8 cellular contexts compared by ENCODE assay signal in genomic region chr9:124285490-124285889, GRCh38. TPM values are rescaled to one million over a fixed set of nuclear protein-coding genes. Genes with fewer than 3 reads are reported as not detected.
DNase-seq lines count a peak whose midpoint lies in the region; ATAC-seq, FAIRE-seq and TF ChIP-seq lines count a peak whose summit lies in the region.

No MANE protein-coding gene starts in this region.

- H3K27ac Mint-ChIP-seq in activated CD4-positive, alpha-beta memory T cell treated with anti-CD3 and anti-CD28 coated beads for 36 hours: peak overlapping the region; percentile 99
- no peak overlapping the region for H3K27ac Mint-ChIP-seq in activated T-helper 1 cell treated with anti-CD3 and anti-CD28 coated beads, Interleukin-12 subunit alpha, Interleukin-12 subunit beta, Interleukin-2, Interleukin-4 antibody, amounts not matched to agents 30 ng/mL and 10 ng/mL and 1 ng/mL, durations not matched to agents 14 hours and 24 hours and 36 hours

- no peak for FAIRE-seq in small intestine (lab: Jason Lieb, UNC)

- no peaks in the 10 kb centered on the region for H3K9me3 Mint-ChIP-seq in activated CD4-positive, alpha-beta memory T cell treated with anti-CD3 and anti-CD28 coated beads for 36 hours
- H3K9me3 Mint-ChIP-seq in activated T-helper 1 cell treated with anti-CD3 and anti-CD28 coated beads, Interleukin-12 subunit alpha, Interleukin-12 subunit beta, Interleukin-2, Interleukin-4 antibody, amounts not matched to agents 30 ng/mL and 10 ng/mL and 1 ng/mL, durations not matched to agents 14 hours and 24 hours and 36 hours: no peaks in the 10 kb centered on the region

- peaks cover 30% of the 10 kb centered on the region for H3K4me1 Mint-ChIP-seq in activated CD4-positive, alpha-beta memory T cell treated with anti-CD3 and anti-CD28 coated beads for 36 hours (ENCODE audit: low read depth)
- H3K4me1 Mint-ChIP-seq in activated T-helper 1 cell treated with anti-CD3 and anti-CD28 coated beads, Interleukin-12 subunit alpha, Interleukin-12 subunit beta, Interleukin-2, Interleukin-4 antibody, amounts not matched to agents 30 ng/mL and 10 ng/mL and 1 ng/mL, durations not matched to agents 14 hours and 24 hours and 36 hours (ENCODE audit: low read depth): peaks cover 19% of the 10 kb centered on the region

- no peak for TF ChIP-seq CTCF in GM06990 (IDR thresholded peaks at IDR 0.05; ENCODE audit: insufficient read depth, low read length, poor library complexity, severe bottlenecking)

- H3K36me3 ChIP-seq in GM06990 (ENCODE audit: control insufficient read depth, insufficient read depth, low read length) (peaks cover 20% of the 10 kb centered on the region), small intestine (ENCODE audit: control insufficient read depth in 2 of 2, insufficient read depth in 2 of 2, low read length in 2 of 2) (no peaks in the 10 kb centered on the region)

- CTCF ChIA-PET in activated CD4-positive, alpha-beta memory T cell treated with anti-CD3 and anti-CD28 coated beads for 36 hours (lab: Charles Lee): interaction anchor here (1.1 to 1.7 kb wide), 3 partner anchors 35 to 159 kb away, joined by 3 to 5 read pairs (median 3); no protein-coding TSS in a partner anchor

- no peaks in the 10 kb centered on the region for H3K27me3 ChIP-seq in GM06990 (replicated peaks; ENCODE audit: control insufficient read depth, insufficient read depth, low read length)
- H3K27me3 ChIP-seq in layer of hippocampus (ENCODE audit: control insufficient read depth, insufficient read depth, low read length): no peaks in the 10 kb centered on the region
- no peaks in the 10 kb centered on the region for H3K27me3 ChIP-seq in small intestine (ENCODE audit: control insufficient read depth in 2 of 2, insufficient read depth in 2 of 2, low read length in 2 of 2)

- H3K4me1 ChIP-seq in small intestine (ENCODE audit: control insufficient read depth in 2 of 2, insufficient read depth in 1 of 2, low read depth in 1 of 2, low read length in 1 of 2): peaks cover 17 to 22% of the 10 kb centered on the region in 2 donors

- no peaks in the 10 kb centered on the region for H3K27me3 Mint-ChIP-seq in activated CD4-positive, alpha-beta memory T cell treated with anti-CD3 and anti-CD28 coated beads for 36 hours
- no peaks in the 10 kb centered on the region for H3K27me3 Mint-ChIP-seq in activated T-helper 1 cell treated with anti-CD3 and anti-CD28 coated beads, Interleukin-12 subunit alpha, Interleukin-12 subunit beta, Interleukin-2, Interleukin-4 antibody, amounts not matched to agents 30 ng/mL and 10 ng/mL and 1 ng/mL, durations not matched to agents 14 hours and 24 hours and 36 hours (ENCODE audit: insufficient read depth)

- H3K36me3 Mint-ChIP-seq in activated CD4-positive, alpha-beta memory T cell treated with anti-CD3 and anti-CD28 coated beads for 36 hours: peaks cover 3% of the 10 kb centered on the region
- H3K36me3 Mint-ChIP-seq in activated T-helper 1 cell treated with anti-CD3 and anti-CD28 coated beads, Interleukin-12 subunit alpha, Interleukin-12 subunit beta, Interleukin-2, Interleukin-4 antibody, amounts not matched to agents 30 ng/mL and 10 ng/mL and 1 ng/mL, durations not matched to agents 14 hours and 24 hours and 36 hours (ENCODE audit: low read depth): peaks cover 2% of the 10 kb centered on the region

- H3K4me3 ChIP-seq in GM06990 (replicated peaks; ENCODE audit: low read depth, low read length) (peak overlapping the region; percentile 40), small intestine (ENCODE audit: low read depth in 1 of 2, low read length in 2 of 2) (no peak overlapping the region)

- POLR2A ChIA-PET in activated CD4-positive, alpha-beta memory T cell treated with anti-CD3 and anti-CD28 coated beads for 36 hours (lab: Charles Lee): interaction anchor here (1.0 kb wide), 1 partner anchor 28 kb away, joined by 4 read pairs; the partner anchor contains the start of gene NEK6

- no peak overlapping the region for H3K4me3 Mint-ChIP-seq in activated CD4-positive, alpha-beta memory T cell treated with anti-CD3 and anti-CD28 coated beads for 36 hours
- no peak overlapping the region for H3K4me3 Mint-ChIP-seq in activated T-helper 1 cell treated with anti-CD3 and anti-CD28 coated beads, Interleukin-12 subunit alpha, Interleukin-12 subunit beta, Interleukin-2, Interleukin-4 antibody, amounts not matched to agents 30 ng/mL and 10 ng/mL and 1 ng/mL, durations not matched to agents 14 hours and 24 hours and 36 hours

- DNase-seq in GM06990 (ENCODE audit: extremely low read depth, insufficient read length) (no peak), small intestine (no peak), NCI-H2227 (lab: John Stamatoyannopoulos, UW; ENCODE audit: unreplicated experiment) (no peak)
- DNase-seq in activated CD4-positive, alpha-beta memory T cell treated with anti-CD3 and anti-CD28 coated beads for 36 hours: no peak
- DNase-seq in activated T-helper 1 cell treated with anti-CD3 and anti-CD28 coated beads, Interleukin-12 subunit alpha, Interleukin-12 subunit beta, Interleukin-2, Interleukin-4 antibody, amounts not matched to agents 30 ng/mL and 10 ng/mL and 1 ng/mL, durations not matched to agents 14 hours and 24 hours and 36 hours (ENCODE audit: low spot score): no peak
- DNase-seq in activated naive CD4-positive, alpha-beta T cell treated with Interleukin-2 at 50 U/mL for 16 hours: no peak

- H3K9me3 ChIP-seq in small intestine (ENCODE audit: control insufficient read depth, low read depth): no peaks in the 10 kb centered on the region

- WGBS in small intestine, 3 donors: 80 to 81% (median 81%) methylated on average over 11 of the region's 11 CpGs

- intact Hi-C loops in activated CD4-positive, alpha-beta memory T cell treated with anti-CD3 and anti-CD28 coated beads for 36 hours (cut with micrococcal nuclease): no loop called here
- intact Hi-C loops in activated T-helper 1 cell treated with anti-CD3 and anti-CD28 coated beads, Interleukin-12 subunit alpha, Interleukin-12 subunit beta, Interleukin-2, Interleukin-4 antibody, amounts not matched to agents 30 ng/mL and 10 ng/mL and 1 ng/mL, durations not matched to agents 14 hours and 24 hours and 36 hours (cut with micrococcal nuclease): no loop called here

- ATAC-seq in HG03097 (IDR thresholded peaks at IDR 0.05; ENCODE audit: low FRiP score, unreplicated experiment): no peak

- peak overlapping the region; percentile 84 for H3K27ac ChIP-seq in layer of hippocampus (ENCODE audit: low read depth, low read length)
- peak overlapping the region; percentile 34 to 73 for H3K27ac ChIP-seq in small intestine (ENCODE audit: low read depth in 1 of 2, low read length in 1 of 2)

RNA-seq across cellular contexts. Expression of gene NEK6, which starts 27.7 kb away (rescaled TPM):
- 10 to 100 TPM; 16.1 to 18.8 TPM for total RNA-seq in activated CD4-positive, alpha-beta memory T cell treated with anti-CD3 and anti-CD28 coated beads for 36 hours
- polyA plus RNA-seq in small intestine: 10 to 100 TPM in 2 of 3 donors, 1 to 10 TPM in 1; 9.7 to 28.9 (median 18.3) TPM
- total RNA-seq in activated T-helper 1 cell treated with anti-CD3 and anti-CD28 coated beads, Interleukin-12 subunit alpha, Interleukin-12 subunit beta, Interleukin-2, Interleukin-4 antibody, amounts not matched to agents 30 ng/mL and 10 ng/mL and 1 ng/mL, durations not matched to agents 14 hours and 24 hours and 36 hours: 17.4 and 21.0 TPM in 2 replicates
